Comparison of ENCODE assay signal across 11 cellular contexts in genomic region chrX:72169008-72169728, GRCh38. TPM values are rescaled to one million over a fixed set of nuclear protein-coding genes. Genes with fewer than 3 reads are reported as not detected.
A peak's percentile ranks its signal among the peaks of the same experiment; 100 is the strongest.
DNase-seq lines count a peak whose midpoint lies in the region; TF ChIP-seq lines count a peak whose summit lies in the region.
"Had no signal": no experiment of that assay in that cellular context is flagged by ENCODE, and none has a peak within 500 bp of the region (broad histone marks: within the 10 kb centered on the region; RNA-seq: fewer than 3 reads in every experiment).

No MANE protein-coding gene starts in this region.

- no peaks in the 10 kb centered on the region for H3K9me2 ChIP-seq in MM.1S (replicated peaks; ENCODE audit: insufficient read depth, low read length)

- peak overlapping the region; percentile 60; the same call in 1 of the 2 replicates for H3K27ac ChIP-seq in MM.1S (ENCODE audit: low read length)
- H3K27ac ChIP-seq: prostate gland, tibial nerve had no signal

- peak overlapping the region; percentile 46; the same call in 1 of the 2 replicates for H3K4me2 ChIP-seq in MM.1S (ENCODE audit: low read depth, low read length)

- peak overlapping the region; percentile 56 for H3K4me3 Mint-ChIP-seq in activated T-helper 1 cell treated with anti-CD3 and anti-CD28 coated beads, Interleukin-12 subunit alpha, Interleukin-12 subunit beta, Interleukin-2, Interleukin-4 antibody, amounts not matched to agents 30 ng/mL and 10 ng/mL and 1 ng/mL, durations not matched to agents 14 hours and 24 hours and 36 hours
- H3K4me3 Mint-ChIP-seq in immature natural killer cell (peak overlapping the region; percentile 73 to 94 (median 78)), mesothelial cell of epicardium (no peak overlapping the region)

- H3K27me3 Mint-ChIP-seq in activated T-helper 1 cell treated with anti-CD3 and anti-CD28 coated beads, Interleukin-12 subunit alpha, Interleukin-12 subunit beta, Interleukin-2, Interleukin-4 antibody, amounts not matched to agents 30 ng/mL and 10 ng/mL and 1 ng/mL, durations not matched to agents 14 hours and 24 hours and 36 hours (ENCODE audit: insufficient read depth), result no peaks in the 10 kb centered on the region
- peaks cover 0 to 6% (median 0%) of the 10 kb centered on the region in 3 donors for H3K27me3 Mint-ChIP-seq in immature natural killer cell (ENCODE audit: low read depth in 3 of 3)
- H3K27me3 Mint-ChIP-seq in mesothelial cell of epicardium (ENCODE audit: low read depth), result peaks cover 2% of the 10 kb centered on the region

- no peaks in the 10 kb centered on the region for H3K27me3 ChIP-seq in MM.1S (replicated peaks; ENCODE audit: insufficient read depth, low read length)
- H3K27me3 ChIP-seq: tibial nerve had no signal

- no peak for TF ChIP-seq CTCF in MM.1S (IDR thresholded peaks at IDR 0.05; ENCODE audit: low read length)
- no peak for TF ChIP-seq CTCF in mesothelial cell of epicardium (IDR thresholded peaks at IDR 0.05; ENCODE audit: unreplicated experiment)

- intact Hi-C loops in activated T-helper 1 cell treated with anti-CD3 and anti-CD28 coated beads, Interleukin-12 subunit alpha, Interleukin-12 subunit beta, Interleukin-2, Interleukin-4 antibody, amounts not matched to agents 30 ng/mL and 10 ng/mL and 1 ng/mL, durations not matched to agents 14 hours and 24 hours and 36 hours (cut with micrococcal nuclease), result loop anchor here (1.0 kb wide), 1 partner anchor 12 kb away; the partner anchor contains the start of gene PIN4
- intact Hi-C loops in posterior cingulate gyrus (cut with DNase I), result no loop called here

- H3K36me3 Mint-ChIP-seq in activated T-helper 1 cell treated with anti-CD3 and anti-CD28 coated beads, Interleukin-12 subunit alpha, Interleukin-12 subunit beta, Interleukin-2, Interleukin-4 antibody, amounts not matched to agents 30 ng/mL and 10 ng/mL and 1 ng/mL, durations not matched to agents 14 hours and 24 hours and 36 hours (ENCODE audit: low read depth), result no peaks in the 10 kb centered on the region
- H3K36me3 Mint-ChIP-seq in immature natural killer cell, result no peaks in the 10 kb centered on the region
- H3K36me3 Mint-ChIP-seq in mesothelial cell of epicardium, result no peaks in the 10 kb centered on the region

- H4K20me1 ChIP-seq in MM.1S (ENCODE audit: insufficient read depth, low read length), result no peaks in the 10 kb centered on the region

- no peaks in the 10 kb centered on the region for H3K9me3 ChIP-seq in MM.1S (replicated peaks; ENCODE audit: insufficient read depth, low read length)
- H3K9me3 ChIP-seq: prostate gland, tibial nerve had no signal

- H2AFZ ChIP-seq in MM.1S (ENCODE audit: low read length), result peak overlapping the region; percentile 76

- no peaks in the 10 kb centered on the region for H3K79me2 ChIP-seq in MM.1S (ENCODE audit: low read length)

- H3K4me3 ChIP-seq in MM.1S (ENCODE audit: low read length), result peak overlapping the region; percentile 45
- H3K4me3 ChIP-seq: prostate gland had no signal

- H3K9ac ChIP-seq in MM.1S (ENCODE audit: low read length), result peak overlapping the region; percentile 52; the same call in 1 of the 2 replicates

- H3K4me1 Mint-ChIP-seq in activated T-helper 1 cell treated with anti-CD3 and anti-CD28 coated beads, Interleukin-12 subunit alpha, Interleukin-12 subunit beta, Interleukin-2, Interleukin-4 antibody, amounts not matched to agents 30 ng/mL and 10 ng/mL and 1 ng/mL, durations not matched to agents 14 hours and 24 hours and 36 hours (ENCODE audit: low read depth), result peaks cover 11% of the 10 kb centered on the region
- H3K4me1 Mint-ChIP-seq in immature natural killer cell, result peaks cover 5 to 9% of the 10 kb centered on the region in 2 donors
- no peaks in the 10 kb centered on the region for H3K4me1 Mint-ChIP-seq in mesothelial cell of epicardium

- DNase-seq in A172 (ENCODE audit: low spot score) (peak; percentile 68), MM.1S (peak; percentile 88), immature natural killer cell (peak; percentile 54 to 75 (median 56)), NCI-H748 (lab: John Stamatoyannopoulos, UW; ENCODE audit: unreplicated experiment) (no peak), NCI-H2107 treated with DMSO at 0.1 percent for 48 hours (lab: John Stamatoyannopoulos, UW; ENCODE audit: unreplicated experiment) (no peak), mesothelial cell of epicardium (ENCODE audit: low spot score in 2 of 2, unreplicated experiment in 2 of 2) (no peak), posterior cingulate gyrus (no peak)
- DNase-seq in activated T-helper 1 cell treated with anti-CD3 and anti-CD28 coated beads, Interleukin-12 subunit alpha, Interleukin-12 subunit beta, Interleukin-2, Interleukin-4 antibody, amounts not matched to agents 30 ng/mL and 10 ng/mL and 1 ng/mL, durations not matched to agents 14 hours and 24 hours and 36 hours (ENCODE audit: low spot score), result peak; percentile 6
- DNase-seq: NCI-H345 had no signal

- no peaks in the 10 kb centered on the region for H3K4me1 ChIP-seq in MM.1S (ENCODE audit: low read length)
- H3K4me1 ChIP-seq: prostate gland, tibial nerve had no signal

- H3F3A ChIP-seq in MM.1S (ENCODE audit: insufficient read depth, low read length), result no peaks in the 10 kb centered on the region

- H3K27ac Mint-ChIP-seq in activated T-helper 1 cell treated with anti-CD3 and anti-CD28 coated beads, Interleukin-12 subunit alpha, Interleukin-12 subunit beta, Interleukin-2, Interleukin-4 antibody, amounts not matched to agents 30 ng/mL and 10 ng/mL and 1 ng/mL, durations not matched to agents 14 hours and 24 hours and 36 hours, result peak overlapping the region; percentile 79
- H3K27ac Mint-ChIP-seq in immature natural killer cell (peak overlapping the region; percentile 82 to 95 (median 90)), mesothelial cell of epicardium (no peak overlapping the region)

- no peaks in the 10 kb centered on the region for H3K36me3 ChIP-seq in MM.1S (replicated peaks; ENCODE audit: insufficient read depth, low read length)
- H3K36me3 ChIP-seq: prostate gland, tibial nerve had no signal

- no peaks in the 10 kb centered on the region for H3K9me3 Mint-ChIP-seq in activated T-helper 1 cell treated with anti-CD3 and anti-CD28 coated beads, Interleukin-12 subunit alpha, Interleukin-12 subunit beta, Interleukin-2, Interleukin-4 antibody, amounts not matched to agents 30 ng/mL and 10 ng/mL and 1 ng/mL, durations not matched to agents 14 hours and 24 hours and 36 hours
- no peaks in the 10 kb centered on the region for H3K9me3 Mint-ChIP-seq in immature natural killer cell
- H3K9me3 Mint-ChIP-seq in mesothelial cell of epicardium, result peaks cover 15% of the 10 kb centered on the region

RNA-seq across cellular contexts. Expression of gene PIN4, which starts 12.4 kb away (rescaled TPM):
- total RNA-seq in A172 (2014; rRNA removed; shearing (Covaris generic)), result 21.6 and 24.0 TPM in 2 replicates
- 10.2 and 13.3 TPM in 2 replicates for total RNA-seq in activated T-helper 1 cell treated with anti-CD3 and anti-CD28 coated beads, Interleukin-12 subunit alpha, Interleukin-12 subunit beta, Interleukin-2, Interleukin-4 antibody, amounts not matched to agents 30 ng/mL and 10 ng/mL and 1 ng/mL, durations not matched to agents 14 hours and 24 hours and 36 hours
- polyA plus RNA-seq in immature natural killer cell, result 10 to 100 TPM; 33.2 to 46.4 (median 33.3) TPM
- 17.3 to 19.7 TPM (median 17.7 TPM) in 3 replicates for total RNA-seq in mesothelial cell of epicardium

RNA-seq across cellular contexts. Expression of gene RTL5, which starts 37.5 kb away (rescaled TPM):
- 0.14 and 0.89 TPM in 2 replicates for total RNA-seq in A172 (2014; rRNA removed; shearing (Covaris generic))
- total RNA-seq in activated T-helper 1 cell treated with anti-CD3 and anti-CD28 coated beads, Interleukin-12 subunit alpha, Interleukin-12 subunit beta, Interleukin-2, Interleukin-4 antibody, amounts not matched to agents 30 ng/mL and 10 ng/mL and 1 ng/mL, durations not matched to agents 14 hours and 24 hours and 36 hours, result 0.26 and 0.29 TPM in 2 replicates
- polyA plus RNA-seq in immature natural killer cell, result under 1 TPM; 0.10 to 0.19 (median 0.16) TPM
- total RNA-seq in mesothelial cell of epicardium, result 36.1 to 37.5 TPM (median 36.4 TPM) in 3 replicates

Comparison
In these comparisons a context has a peak if more than half of its experiments do, and no peak if none do; other contexts are left out.
1. DNase-seq: peak in A172 (single experiment), MM.1S (single experiment), activated T-helper 1 cell treated with anti-CD3 and anti-CD28 coated beads, Interleukin-12 subunit alpha, Interleukin-12 subunit beta, Interleukin-2, Interleukin-4 antibody, amounts not matched to agents 30 ng/mL and 10 ng/mL and 1 ng/mL, durations not matched to agents 14 hours and 24 hours and 36 hours (single experiment) and immature natural killer cell (3 of 3); none in NCI-H748 (single experiment), NCI-H2107 treated with DMSO at 0.1 percent for 48 hours (single experiment), mesothelial cell of epicardium (0 of 2) and posterior cingulate gyrus (0 of 10).
2. RNA of gene RTL5, which starts 37.5 kb away (total RNA-seq): 36.1 to 37.5 TPM in mesothelial cell of epicardium; 0.26 to 0.29 TPM in activated T-helper 1 cell treated with anti-CD3 and anti-CD28 coated beads, Interleukin-12 subunit alpha, Interleukin-12 subunit beta, Interleukin-2, Interleukin-4 antibody, amounts not matched to agents 30 ng/mL and 10 ng/mL and 1 ng/mL, durations not matched to agents 14 hours and 24 hours and 36 hours and 0.14 to 0.89 TPM in A172; every median in the first group is over 10 times any median in the second.